ENCODE assay signal across 22 cellular contexts in genomic region chr2:196478588-196478987, GRCh38.
"Had no signal": no experiment of that assay in that cellular context is flagged by ENCODE, and none has a peak within 500 bp of the region (broad histone marks: within the 10 kb centered on the region; RNA-seq: fewer than 3 reads in every experiment).

No MANE protein-coding gene starts in this region.

- H3K4me2 ChIP-seq: SK-N-SH had no signal

- H3K4me3 ChIP-seq: body of pancreas, cardiac muscle cell, K562, SJCRH30 had no signal

- H3K36me3 ChIP-seq: cardiac muscle cell, SJCRH30 had no signal

- DNase-seq: activated CD4-positive, alpha-beta T cell treated with anti-CD3 and anti-CD28 coated beads for 4 hours; activated CD8-positive, alpha-beta memory T cell treated with anti-CD3 and anti-CD28 coated beads, Interleukin-2, amount 50 U/mL, for 4 hours; activated CD8-positive, alpha-beta T cell treated with anti-CD3 and anti-CD28 coated beads for 36 hours; activated T-cell treated with anti-CD3 and anti-CD28 coated beads, Interleukin-2, amount 50 U/mL, for 72 hours; aorta; body of pancreas; cerebellar nuclear complex; Kasumi-1; NCI-H1092; NCI-H1417 treated with DMSO at 0.1 percent for 48 hours; NCI-H1694; NCI-H2029 treated with DMSO at 0.1 percent for 48 hours; NCI-H345; NCI-H510A; NCI-H526 treated with DMSO at 0.1 percent for 48 hours; NCI-H82; SJCRH30; SK-N-SH; SW 1271 had no signal

- H3K27ac ChIP-seq: body of pancreas, cardiac muscle cell, SJCRH30 had no signal

- ATAC-seq: activated CD4-positive, CD25-positive, alpha-beta regulatory T cell treated with anti-CD3 and anti-CD28 coated beads, Interleukin-2, amount 50 U/mL, for 24 hours; activated CD8-positive, alpha-beta T cell treated with anti-CD3 and anti-CD28 coated beads for 36 hours; activated T-cell treated with anti-CD3 and anti-CD28 coated beads, Interleukin-2, amount 50 U/mL, for 72 hours; body of pancreas; K562 had no signal

- H3K9me3 ChIP-seq: body of pancreas, SJCRH30, SK-N-SH had no signal

- H3K4me1 ChIP-seq: body of pancreas had no signal

- H3K27me3 ChIP-seq: body of pancreas, cardiac muscle cell, SJCRH30 had no signal
